Comparison of ENCODE assay signal across 1 cellular context in genomic region chr5:80406980-80407734, GRCh38.
TF ChIP-seq lines count a peak whose summit lies in the region.

No MANE protein-coding gene starts in this region.

TF ChIP-seq in K562, 482 proteins besides CTCF, POLR2A, EP300 and RAD21 (continued from another document and continues in another):
- TF ChIP-seq CREB1 (IDR thresholded peaks at IDR 0.05) (no peak), CREB1 (CRISPR knock-in tag; IDR thresholded peaks at IDR 0.05) (no peak), PHF21A (IDR thresholded peaks at IDR 0.05; ENCODE audit: borderline replicate concordance, low read depth) (0 out of 2 replicates have a peak, but pooled peaks have one; percentile 62), EGR1 (conservative IDR thresholded peaks at IDR 0.05) (no peak), ZKSCAN8 (CRISPR knock-in tag; IDR thresholded peaks at IDR 0.05) (no peak), MGA (IDR thresholded peaks at IDR 0.05) (0 out of 2 replicates have a peak, but pooled peaks have one; percentile 23), HINFP (tag; conservative IDR thresholded peaks at IDR 0.05; ENCODE audit: low read depth) (no peak), MXI1 (IDR thresholded peaks at IDR 0.05; ENCODE audit: low read depth, low read length) (no peak), CTCFL (IDR thresholded peaks at IDR 0.05; ENCODE audit: borderline replicate concordance, insufficient read depth, low read depth, low read length, poor library complexity, severe bottlenecking) (no peak), BCOR (IDR thresholded peaks at IDR 0.05) (peak; percentile 62), ZFPM2 (CRISPR knock-in tag; IDR thresholded peaks at IDR 0.05) (no peak), GATAD2B (IDR thresholded peaks at IDR 0.05; ENCODE audit: borderline replicate concordance) (peak; percentile 36; the same call in 1 of the 2 replicates), MLLT1 (IDR thresholded peaks at IDR 0.05) (0 out of 4 replicates have a peak, but pooled peaks of 1 of the 2 experiments have one; percentile 34), SIN3A (IDR thresholded peaks at IDR 0.05; ENCODE audit: borderline replicate concordance in 2 of 2, control insufficient read depth in 1 of 2, low read depth in 2 of 2, low read length in 2 of 2) (peak in 1 of 2 experiments; percentile 36; a peak in 1 of 4 replicates), SLC30A9 (CRISPR knock-in tag; IDR thresholded peaks at IDR 0.05) (no peak), REST (CRISPR knock-in tag; IDR thresholded peaks at IDR 0.05; ENCODE audit: low read depth) (no peak), ATF7 (IDR thresholded peaks at IDR 0.05) (no peak), BRCA1 (IDR thresholded peaks at IDR 0.05) (no peak), BRCA1 (CRISPR knock-in tag; IDR thresholded peaks at IDR 0.05) (no peak), GABPA (tag; conservative IDR thresholded peaks at IDR 0.05; ENCODE audit: low read depth) (no peak), ZNF551 (CRISPR knock-in tag; IDR thresholded peaks at IDR 0.05) (no peak), IRF9 (tag; IDR thresholded peaks at IDR 0.05) (no peak), ZNF766 (CRISPR knock-in tag; conservative IDR thresholded peaks at IDR 0.05) (no peak), TFAP4 (CRISPR knock-in tag; IDR thresholded peaks at IDR 0.05; ENCODE audit: borderline replicate concordance) (peak; percentile 59), ARID1B (IDR thresholded peaks at IDR 0.05) (no peak), RBM25 (IDR thresholded peaks at IDR 0.05; ENCODE audit: low read depth, low read length, severe bottlenecking) (peak; percentile 58), ZNF507 (tag; conservative IDR thresholded peaks at IDR 0.05) (no peak), E2F3 (CRISPR knock-in tag; IDR thresholded peaks at IDR 0.05) (no peak), NFATC3 (IDR thresholded peaks at IDR 0.05) (no peak), MEF2D (tag; conservative IDR thresholded peaks at IDR 0.05; ENCODE audit: low read depth) (no peak), YY1 (IDR thresholded peaks at IDR 0.05; ENCODE audit: borderline replicate concordance in 1 of 3, control insufficient read depth in 1 of 3, extremely low read depth in 1 of 3, insufficient read depth in 3 of 3, insufficient read length in 1 of 3, insufficient replicate concordance in 2 of 3, low read depth in 1 of 3, low read length in 2 of 3) (peak in 1 of 3 experiments; percentile 8), BCL6 (CRISPR knock-in tag; IDR thresholded peaks at IDR 0.05) (no peak), IFI16 (CRISPR knock-in tag; IDR thresholded peaks at IDR 0.05) (no peak), ZNF785 (CRISPR knock-in tag; IDR thresholded peaks at IDR 0.05) (no peak), ZNF695 (CRISPR knock-in tag; IDR thresholded peaks at IDR 0.05) (no peak), ZNF586 (CRISPR knock-in tag; conservative IDR thresholded peaks at IDR 0.05) (no peak)
